In the genomic region with DNA sequence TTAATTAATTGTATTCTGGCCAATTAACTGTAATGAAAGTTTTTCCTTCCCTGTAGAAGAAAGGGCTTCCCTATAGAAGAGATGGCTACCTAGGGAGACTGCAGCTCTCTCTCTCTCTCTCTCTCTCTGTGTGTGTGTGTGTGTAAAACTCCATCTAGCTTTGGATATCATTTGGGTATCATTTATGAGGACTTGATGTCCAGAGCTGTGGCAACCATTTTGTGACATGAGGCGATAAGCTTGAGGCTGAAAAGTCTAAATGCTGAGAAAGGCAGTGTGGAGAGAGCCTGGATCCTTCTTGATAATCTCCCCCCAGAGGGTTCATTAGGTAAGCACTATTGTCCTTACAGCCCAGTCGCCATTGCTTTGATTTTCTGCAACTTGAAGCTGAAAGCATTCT, we compare ENCODE assay signal across 2 cellular contexts.
TF ChIP-seq lines count a peak whose summit lies in the region.

No MANE protein-coding gene starts in this region.

TF ChIP-seq in HEK293, 187 proteins besides CTCF, POLR2A, EP300 and RAD21:
- TF ChIP-seq, protein P1, sequence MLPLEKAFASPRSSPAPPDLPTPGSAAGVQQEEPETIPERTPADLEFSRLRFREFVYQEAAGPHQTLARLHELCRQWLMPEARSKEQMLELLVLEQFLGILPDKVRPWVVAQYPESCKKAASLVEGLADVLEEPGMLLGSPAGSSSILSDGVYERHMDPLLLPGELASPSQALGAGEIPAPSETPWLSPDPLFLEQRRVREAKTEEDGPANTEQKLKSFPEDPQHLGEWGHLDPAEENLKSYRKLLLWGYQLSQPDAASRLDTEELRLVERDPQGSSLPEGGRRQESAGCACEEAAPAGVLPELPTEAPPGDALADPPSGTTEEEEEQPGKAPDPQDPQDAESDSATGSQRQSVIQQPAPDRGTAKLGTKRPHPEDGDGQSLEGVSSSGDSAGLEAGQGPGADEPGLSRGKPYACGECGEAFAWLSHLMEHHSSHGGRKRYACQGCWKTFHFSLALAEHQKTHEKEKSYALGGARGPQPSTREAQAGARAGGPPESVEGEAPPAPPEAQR (tag by site-specific recombination; IDR thresholded peaks at IDR 0.05), result no peak
- no peak for TF ChIP-seq ZBTB48 (tag by site-specific recombination; IDR thresholded peaks at IDR 0.05)
- TF ChIP-seq ZBTB20 (tag by site-specific recombination; IDR thresholded peaks at IDR 0.05), result no peak
- TF ChIP-seq, protein P2, sequence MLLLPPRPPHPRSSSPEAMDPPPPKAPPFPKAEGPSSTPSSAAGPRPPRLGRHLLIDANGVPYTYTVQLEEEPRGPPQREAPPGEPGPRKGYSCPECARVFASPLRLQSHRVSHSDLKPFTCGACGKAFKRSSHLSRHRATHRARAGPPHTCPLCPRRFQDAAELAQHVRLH (tag by site-specific recombination; IDR thresholded peaks at IDR 0.05), result peak; percentile 69
- TF ChIP-seq, protein P3, sequence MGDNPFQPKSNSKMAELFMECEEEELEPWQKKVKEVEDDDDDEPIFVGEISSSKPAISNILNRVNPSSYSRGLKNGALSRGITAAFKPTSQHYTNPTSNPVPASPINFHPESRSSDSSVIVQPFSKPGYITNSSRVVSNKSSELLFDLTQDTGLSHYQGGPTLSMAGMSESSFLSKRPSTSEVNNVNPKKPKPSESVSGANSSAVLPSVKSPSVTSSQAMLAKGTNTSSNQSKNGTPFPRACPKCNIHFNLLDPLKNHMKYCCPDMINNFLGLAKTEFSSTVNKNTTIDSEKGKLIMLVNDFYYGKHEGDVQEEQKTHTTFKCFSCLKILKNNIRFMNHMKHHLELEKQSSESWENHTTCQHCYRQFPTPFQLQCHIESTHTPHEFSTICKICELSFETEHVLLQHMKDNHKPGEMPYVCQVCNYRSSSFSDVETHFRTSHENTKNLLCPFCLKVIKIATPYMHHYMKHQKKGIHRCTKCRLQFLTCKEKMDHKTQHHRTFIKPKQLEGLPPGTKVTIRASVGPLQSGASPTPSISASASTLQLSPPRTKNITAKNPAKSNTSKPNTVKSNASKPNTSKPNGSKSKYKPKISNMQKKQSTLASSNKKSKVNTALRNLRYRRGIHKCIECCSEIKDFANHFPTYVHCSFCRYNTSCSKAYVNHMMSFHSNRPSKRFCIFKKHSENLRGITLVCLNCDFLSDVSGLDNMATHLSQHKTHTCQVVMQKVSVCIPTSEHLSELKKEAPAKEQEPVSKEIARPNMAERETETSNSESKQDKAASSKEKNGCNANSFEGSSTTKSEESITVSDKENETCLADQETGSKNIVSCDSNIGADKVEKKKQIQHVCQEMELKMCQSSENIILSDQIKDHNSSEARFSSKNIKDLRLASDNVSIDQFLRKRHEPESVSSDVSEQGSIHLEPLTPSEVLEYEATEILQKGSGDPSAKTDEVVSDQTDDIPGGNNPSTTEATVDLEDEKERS (tag by site-specific recombination; IDR thresholded peaks at IDR 0.05), result peak; percentile 80
- no peak for TF ChIP-seq ZNF140 (tag by site-specific recombination; IDR thresholded peaks at IDR 0.05)
- no peak for TF ChIP-seq ZNF555 (tag by site-specific recombination; conservative IDR thresholded peaks at IDR 0.05)
- TF ChIP-seq, protein P4, sequence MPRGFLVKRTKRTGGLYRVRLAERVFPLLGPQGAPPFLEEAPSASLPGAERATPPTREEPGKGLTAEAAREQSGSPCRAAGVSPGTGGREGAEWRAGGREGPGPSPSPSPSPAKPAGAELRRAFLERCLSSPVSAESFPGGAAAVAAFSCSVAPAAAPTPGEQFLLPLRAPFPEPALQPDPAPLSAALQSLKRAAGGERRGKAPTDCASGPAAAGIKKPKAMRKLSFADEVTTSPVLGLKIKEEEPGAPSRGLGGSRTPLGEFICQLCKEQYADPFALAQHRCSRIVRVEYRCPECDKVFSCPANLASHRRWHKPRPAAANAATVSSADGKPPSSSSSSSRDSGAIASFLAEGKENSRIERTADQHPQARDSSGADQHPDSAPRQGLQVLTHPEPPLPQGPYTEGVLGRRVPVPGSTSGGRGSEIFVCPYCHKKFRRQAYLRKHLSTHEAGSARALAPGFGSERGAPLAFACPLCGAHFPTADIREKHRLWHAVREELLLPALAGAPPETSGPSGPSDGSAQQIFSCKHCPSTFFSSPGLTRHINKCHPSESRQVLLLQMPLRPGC (tag by site-specific recombination; IDR thresholded peaks at IDR 0.05), result no peak
- TF ChIP-seq KLF7 (tag by site-specific recombination; IDR thresholded peaks at IDR 0.05; ENCODE audit: borderline replicate concordance), result no peak
- TF ChIP-seq ZNF221 (tag by site-specific recombination; IDR thresholded peaks at IDR 0.05; ENCODE audit: borderline replicate concordance), result no peak
- no peak for TF ChIP-seq ZNF747 (tag by site-specific recombination; IDR thresholded peaks at IDR 0.05)
- TF ChIP-seq, protein P5, sequence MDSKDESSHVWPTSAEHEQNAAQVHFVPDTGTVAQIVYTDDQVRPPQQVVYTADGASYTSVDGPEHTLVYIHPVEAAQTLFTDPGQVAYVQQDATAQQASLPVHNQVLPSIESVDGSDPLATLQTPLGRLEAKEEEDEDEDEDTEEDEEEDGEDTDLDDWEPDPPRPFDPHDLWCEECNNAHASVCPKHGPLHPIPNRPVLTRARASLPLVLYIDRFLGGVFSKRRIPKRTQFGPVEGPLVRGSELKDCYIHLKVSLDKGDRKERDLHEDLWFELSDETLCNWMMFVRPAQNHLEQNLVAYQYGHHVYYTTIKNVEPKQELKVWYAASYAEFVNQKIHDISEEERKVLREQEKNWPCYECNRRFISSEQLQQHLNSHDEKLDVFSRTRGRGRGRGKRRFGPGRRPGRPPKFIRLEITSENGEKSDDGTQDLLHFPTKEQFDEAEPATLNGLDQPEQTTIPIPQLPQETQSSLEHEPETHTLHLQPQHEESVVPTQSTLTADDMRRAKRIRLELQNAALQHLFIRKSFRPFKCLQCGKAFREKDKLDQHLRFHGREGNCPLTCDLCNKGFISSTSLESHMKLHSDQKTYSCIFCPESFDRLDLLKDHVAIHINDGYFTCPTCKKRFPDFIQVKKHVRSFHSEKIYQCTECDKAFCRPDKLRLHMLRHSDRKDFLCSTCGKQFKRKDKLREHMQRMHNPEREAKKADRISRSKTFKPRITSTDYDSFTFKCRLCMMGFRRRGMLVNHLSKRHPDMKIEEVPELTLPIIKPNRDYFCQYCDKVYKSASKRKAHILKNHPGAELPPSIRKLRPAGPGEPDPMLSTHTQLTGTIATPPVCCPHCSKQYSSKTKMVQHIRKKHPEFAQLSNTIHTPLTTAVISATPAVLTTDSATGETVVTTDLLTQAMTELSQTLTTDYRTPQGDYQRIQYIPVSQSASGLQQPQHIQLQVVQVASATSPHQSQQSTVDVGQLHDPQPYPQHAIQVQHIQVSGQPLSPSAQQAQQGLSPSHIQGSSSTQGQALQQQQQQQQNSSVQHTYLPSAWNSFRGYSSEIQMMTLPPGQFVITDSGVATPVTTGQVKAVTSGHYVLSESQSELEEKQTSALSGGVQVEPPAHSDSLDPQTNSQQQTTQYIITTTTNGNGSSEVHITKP (tag by site-specific recombination; IDR thresholded peaks at IDR 0.05), result no peak

TF ChIP-seq in K562, 482 proteins besides CTCF, POLR2A, EP300 and RAD21:
- peak; percentile 32 for TF ChIP-seq RBM25 (IDR thresholded peaks at IDR 0.05; ENCODE audit: low read depth, low read length, severe bottlenecking)
- TF ChIP-seq, protein P6, sequence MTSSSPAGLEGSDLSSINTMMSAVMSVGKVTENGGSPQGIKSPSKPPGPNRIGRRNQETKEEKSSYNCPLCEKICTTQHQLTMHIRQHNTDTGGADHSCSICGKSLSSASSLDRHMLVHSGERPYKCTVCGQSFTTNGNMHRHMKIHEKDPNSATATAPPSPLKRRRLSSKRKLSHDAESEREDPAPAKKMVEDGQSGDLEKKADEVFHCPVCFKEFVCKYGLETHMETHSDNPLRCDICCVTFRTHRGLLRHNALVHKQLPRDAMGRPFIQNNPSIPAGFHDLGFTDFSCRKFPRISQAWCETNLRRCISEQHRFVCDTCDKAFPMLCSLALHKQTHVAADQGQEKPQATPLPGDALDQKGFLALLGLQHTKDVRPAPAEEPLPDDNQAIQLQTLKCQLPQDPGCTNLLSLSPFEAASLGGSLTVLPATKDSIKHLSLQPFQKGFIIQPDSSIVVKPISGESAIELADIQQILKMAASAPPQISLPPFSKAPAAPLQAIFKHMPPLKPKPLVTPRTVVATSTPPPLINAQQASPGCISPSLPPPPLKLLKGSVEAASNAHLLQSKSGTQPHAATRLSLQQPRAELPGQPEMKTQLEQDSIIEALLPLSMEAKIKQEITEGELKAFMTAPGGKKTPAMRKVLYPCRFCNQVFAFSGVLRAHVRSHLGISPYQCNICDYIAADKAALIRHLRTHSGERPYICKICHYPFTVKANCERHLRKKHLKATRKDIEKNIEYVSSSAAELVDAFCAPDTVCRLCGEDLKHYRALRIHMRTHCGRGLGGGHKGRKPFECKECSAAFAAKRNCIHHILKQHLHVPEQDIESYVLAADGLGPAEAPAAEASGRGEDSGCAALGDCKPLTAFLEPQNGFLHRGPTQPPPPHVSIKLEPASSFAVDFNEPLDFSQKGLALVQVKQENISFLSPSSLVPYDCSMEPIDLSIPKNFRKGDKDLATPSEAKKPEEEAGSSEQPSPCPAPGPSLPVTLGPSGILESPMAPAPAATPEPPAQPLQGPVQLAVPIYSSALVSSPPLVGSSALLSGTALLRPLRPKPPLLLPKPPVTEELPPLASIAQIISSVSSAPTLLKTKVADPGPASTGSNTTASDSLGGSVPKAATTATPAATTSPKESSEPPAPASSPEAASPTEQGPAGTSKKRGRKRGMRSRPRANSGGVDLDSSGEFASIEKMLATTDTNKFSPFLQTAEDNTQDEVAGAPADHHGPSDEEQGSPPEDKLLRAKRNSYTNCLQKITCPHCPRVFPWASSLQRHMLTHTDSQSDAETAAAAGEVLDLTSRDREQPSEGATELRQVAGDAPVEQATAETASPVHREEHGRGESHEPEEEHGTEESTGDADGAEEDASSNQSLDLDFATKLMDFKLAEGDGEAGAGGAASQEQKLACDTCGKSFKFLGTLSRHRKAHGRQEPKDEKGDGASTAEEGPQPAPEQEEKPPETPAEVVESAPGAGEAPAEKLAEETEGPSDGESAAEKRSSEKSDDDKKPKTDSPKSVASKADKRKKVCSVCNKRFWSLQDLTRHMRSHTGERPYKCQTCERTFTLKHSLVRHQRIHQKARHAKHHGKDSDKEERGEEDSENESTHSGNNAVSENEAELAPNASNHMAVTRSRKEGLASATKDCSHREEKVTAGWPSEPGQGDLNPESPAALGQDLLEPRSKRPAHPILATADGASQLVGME (CRISPR knock-in tag; IDR thresholded peaks at IDR 0.05), result no peak
- TF ChIP-seq, protein P7, sequence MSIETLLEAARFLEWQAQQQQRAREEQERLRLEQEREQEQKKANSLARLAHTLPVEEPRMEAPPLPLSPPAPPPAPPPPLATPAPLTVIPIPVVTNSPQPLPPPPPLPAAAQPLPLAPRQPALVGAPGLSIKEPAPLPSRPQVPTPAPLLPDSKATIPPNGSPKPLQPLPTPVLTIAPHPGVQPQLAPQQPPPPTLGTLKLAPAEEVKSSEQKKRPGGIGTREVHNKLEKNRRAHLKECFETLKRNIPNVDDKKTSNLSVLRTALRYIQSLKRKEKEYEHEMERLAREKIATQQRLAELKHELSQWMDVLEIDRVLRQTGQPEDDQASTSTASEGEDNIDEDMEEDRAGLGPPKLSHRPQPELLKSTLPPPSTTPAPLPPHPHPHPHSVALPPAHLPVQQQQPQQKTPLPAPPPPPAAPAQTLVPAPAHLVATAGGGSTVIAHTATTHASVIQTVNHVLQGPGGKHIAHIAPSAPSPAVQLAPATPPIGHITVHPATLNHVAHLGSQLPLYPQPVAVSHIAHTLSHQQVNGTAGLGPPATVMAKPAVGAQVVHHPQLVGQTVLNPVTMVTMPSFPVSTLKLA (conservative IDR thresholded peaks at IDR 0.05), result no peak
- no peak for TF ChIP-seq STAT5A (IDR thresholded peaks at IDR 0.05; ENCODE audit: borderline replicate concordance, low read length)
- no peak for TF ChIP-seq RBFOX2 (IDR thresholded peaks at IDR 0.05; ENCODE audit: low read depth, low read length)
- TF ChIP-seq, protein P8, sequence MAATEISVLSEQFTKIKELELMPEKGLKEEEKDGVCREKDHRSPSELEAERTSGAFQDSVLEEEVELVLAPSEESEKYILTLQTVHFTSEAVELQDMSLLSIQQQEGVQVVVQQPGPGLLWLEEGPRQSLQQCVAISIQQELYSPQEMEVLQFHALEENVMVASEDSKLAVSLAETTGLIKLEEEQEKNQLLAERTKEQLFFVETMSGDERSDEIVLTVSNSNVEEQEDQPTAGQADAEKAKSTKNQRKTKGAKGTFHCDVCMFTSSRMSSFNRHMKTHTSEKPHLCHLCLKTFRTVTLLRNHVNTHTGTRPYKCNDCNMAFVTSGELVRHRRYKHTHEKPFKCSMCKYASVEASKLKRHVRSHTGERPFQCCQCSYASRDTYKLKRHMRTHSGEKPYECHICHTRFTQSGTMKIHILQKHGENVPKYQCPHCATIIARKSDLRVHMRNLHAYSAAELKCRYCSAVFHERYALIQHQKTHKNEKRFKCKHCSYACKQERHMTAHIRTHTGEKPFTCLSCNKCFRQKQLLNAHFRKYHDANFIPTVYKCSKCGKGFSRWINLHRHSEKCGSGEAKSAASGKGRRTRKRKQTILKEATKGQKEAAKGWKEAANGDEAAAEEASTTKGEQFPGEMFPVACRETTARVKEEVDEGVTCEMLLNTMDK (IDR thresholded peaks at IDR 0.05; ENCODE audit: borderline replicate concordance, insufficient read depth, low read depth, low read length, poor library complexity, severe bottlenecking), result no peak
- TF ChIP-seq SPI1 (IDR thresholded peaks at IDR 0.05; ENCODE audit: borderline replicate concordance, low read depth, low read length), result no peak
- no peak for TF ChIP-seq RB1 (IDR thresholded peaks at IDR 0.05; ENCODE audit: low read depth)
